Comparison of ENCODE assay signal across 20 cellular contexts in genomic region chr5:159616967-159617366, GRCh38.
DNase-seq lines count a peak whose midpoint lies in the region; ATAC-seq and TF ChIP-seq lines count a peak whose summit lies in the region.
"Had no signal": no experiment of that assay in that cellular context is flagged by ENCODE, and none has a peak within 500 bp of the region (broad histone marks: within the 10 kb centered on the region; RNA-seq: fewer than 3 reads in every experiment).

No MANE protein-coding gene starts in this region.

- H3K4me3 ChIP-seq in HCT116 (replicated peaks in 1 of 2; ENCODE audit: low read depth in 1 of 2, low read length in 2 of 2), result no peak overlapping the region
- H3K4me3 ChIP-seq in skeletal muscle cell (ENCODE audit: low read depth, low read length), result no peak overlapping the region
- H3K4me3 ChIP-seq: esophagus muscularis mucosa had no signal

- H3K36me3 ChIP-seq in HCT116 (ENCODE audit: control insufficient read depth in 1 of 2, insufficient read depth in 2 of 2, low read length in 2 of 2), result no peaks in the 10 kb centered on the region
- H3K36me3 ChIP-seq: esophagus muscularis mucosa had no signal

- CTCF ChIA-PET in HCT116 (lab: Charles Lee), result no interaction called here

- peaks cover 0 to 7% of the 10 kb centered on the region in 2 experiments; a peak in 2 of 4 replicates for H3K4me1 ChIP-seq in HCT116 (ENCODE audit: control insufficient read depth in 1 of 2, insufficient read depth in 2 of 2, low read length in 2 of 2)

- TF ChIP-seq RAD21 in HCT116 (IDR thresholded peaks at IDR 0.05; ENCODE audit: low read depth), result no peak

- no TSS peak for BruUV-seq in HCT116 (replicated peaks; lab: Mats Ljungman, UMichigan)

- H2AFZ ChIP-seq in HCT116 (ENCODE audit: low read depth, low read length, poor library complexity, severe bottlenecking), result no peak overlapping the region

- POLR2A ChIA-PET in HCT116 (lab: Charles Lee), result no interaction called here

- RAD21 ChIA-PET in HCT116 (lab: Charles Lee; ENCODE audit: low non-redundant PET in 1 of 2, low total read pairs in 2 of 2, uncharacterized antibody in 2 of 2, unreplicated experiment in 2 of 2), result no interaction called here

- H3K9me2 ChIP-seq in HCT116 (ENCODE audit: insufficient read depth), result no peaks in the 10 kb centered on the region

- ATAC-seq in HCT116, result no peak
- ATAC-seq in omental fat pad (ENCODE audit: low FRiP score), result no peak
- ATAC-seq: activated naive CD8-positive, alpha-beta T cell treated with anti-CD3 and anti-CD28 coated beads, Interleukin-2, amount 50 U/mL, for 24 hours; left ventricle myocardium superior; natural killer cell; Right ventricle myocardium inferior had no signal

- TF ChIP-seq POLR2A in HCT116 (IDR thresholded peaks at IDR 0.05; ENCODE audit: borderline replicate concordance, extremely low read depth, insufficient read depth, insufficient read length), result no peak

- H3K9ac ChIP-seq in HCT116 (ENCODE audit: low read length), result no peak overlapping the region

- H3K9me3 ChIP-seq in HCT116 (ENCODE audit: control insufficient read depth in 1 of 2, insufficient read depth in 1 of 2, low read depth in 1 of 2, low read length in 2 of 2), result no peaks in the 10 kb centered on the region

- H3K4me2 ChIP-seq in HCT116 (ENCODE audit: low read length), result peak overlapping the region; percentile 8; the same call in 1 of the 2 replicates

- H4K20me1 ChIP-seq in HCT116 (ENCODE audit: insufficient read depth), result no peaks in the 10 kb centered on the region

- H3K27ac ChIP-seq in HCT116 (ENCODE audit: low read depth, low read length), result no peak overlapping the region
- H3K27ac ChIP-seq: esophagus muscularis mucosa had no signal

- TF ChIP-seq CTCF in HCT116 (IDR thresholded peaks at IDR 0.05 in 2 of 3, conservative IDR thresholded peaks at IDR 0.05 in 1 of 3; ENCODE audit: borderline replicate concordance in 1 of 3, insufficient read depth in 1 of 3, low read depth in 2 of 3, low read length in 2 of 3) (no peak), omental fat pad (IDR thresholded peaks at IDR 0.05) (no peak)

- no peaks in the 10 kb centered on the region for H3K79me2 ChIP-seq in HCT116 (ENCODE audit: insufficient read depth, low read length)

- DNase-seq in HCT116 (ENCODE audit: low read depth, low spot score) (no peak), NOMO-1 treated with dmso at 0.1 percent for 144 hours (lab: John Stamatoyannopoulos, UW; ENCODE audit: unreplicated experiment) (peak; percentile 22), dedifferentiated amniotic fluid mesenchymal stem cell (ENCODE audit: extremely low spot score) (peak; percentile 16), skeletal muscle cell (ENCODE audit: low read depth) (peak; percentile 17), omental fat pad (ENCODE audit: low spot score) (no peak), DMS 273 treated with DMSO at 0.1 percent for 48 hours (lab: John Stamatoyannopoulos, UW) (no peak)
- DNase-seq in stimulated activated naive CD4-positive, alpha-beta T cell (lab: John Stamatoyannopoulos, UW), result no peak
- DNase-seq: activated CD4-positive, alpha-beta T cell treated with anti-CD3 and anti-CD28 coated beads, Interleukin-2, amount 10 ng/mL, durations not matched to agents 24 days and 14 days; activated naive CD8-positive, alpha-beta T cell treated with anti-CD3 and anti-CD28 coated beads, Interleukin-2, amount 50 U/mL, for 24 hours; activated T-cell treated with anti-CD3 and anti-CD28 coated beads, Interleukin-2, amount 50 U/mL, for 24 hours; CD4-positive, alpha-beta T cell; cortex of kidney; left ventricle myocardium superior; natural killer cell; NCI-H1417 treated with DMSO at 0.1 percent for 48 hours; NCI-H526 treated with DMSO at 0.1 percent for 48 hours; stimulated activated CD4-positive, alpha-beta T cell treated with anti-CD3 and anti-CD28 coated beads, Interleukin-4, amount 100 ng/mL, for 1 hour; T-helper 9 cell had no signal

- intact Hi-C loops in HCT116 (cut with micrococcal nuclease), result no loop called here

- no peaks in the 10 kb centered on the region for H3K27me3 ChIP-seq in HCT116 (ENCODE audit: insufficient read depth, low read length)
- H3K27me3 ChIP-seq: esophagus muscularis mucosa had no signal

TF ChIP-seq in HCT116, 20 proteins besides CTCF, POLR2A, EP300 and RAD21:
- TF ChIP-seq EZH2 (IDR thresholded peaks at IDR 0.05), result no peak
- TF ChIP-seq JUND (IDR thresholded peaks at IDR 0.05), result peak; percentile 36; the same call in 1 of the 2 replicates
- peak; percentile 43; the same call in 1 of the 2 replicates for TF ChIP-seq CEBPB (IDR thresholded peaks at IDR 0.05; ENCODE audit: low read depth)
- 0 out of 2 replicates have a peak, but pooled peaks have one; percentile 11 for TF ChIP-seq SP1 (IDR thresholded peaks at IDR 0.05; ENCODE audit: low read depth)
- TF ChIP-seq YY1 (IDR thresholded peaks at IDR 0.05; ENCODE audit: extremely low read depth, insufficient replicate concordance, low read depth, low read length), result no peak
- no peak for TF ChIP-seq EZH2phosphoT487 (IDR thresholded peaks at IDR 0.05; ENCODE audit: borderline replicate concordance)
- no peak for TF ChIP-seq SRF (IDR thresholded peaks at IDR 0.05; ENCODE audit: low read depth)
- TF ChIP-seq MAX (IDR thresholded peaks at IDR 0.05), result 0 out of 2 replicates have a peak, but pooled peaks have one; percentile 27
- no peak for TF ChIP-seq CBX3 (IDR thresholded peaks at IDR 0.05; ENCODE audit: low read depth)
- no peak for TF ChIP-seq ZBTB33 (IDR thresholded peaks at IDR 0.05; ENCODE audit: extremely low read depth, insufficient replicate concordance, low read length)
- no peak for TF ChIP-seq EGR1 (IDR thresholded peaks at IDR 0.05; ENCODE audit: low read depth)
- TF ChIP-seq REST (IDR thresholded peaks at IDR 0.05; ENCODE audit: low read depth), result no peak
- TF ChIP-seq SIN3A (IDR thresholded peaks at IDR 0.05; ENCODE audit: low read depth), result no peak
- no peak for TF ChIP-seq TCF7L2 (IDR thresholded peaks at IDR 0.05; ENCODE audit: borderline replicate concordance, extremely low read depth, insufficient read depth, insufficient read length)
- TF ChIP-seq ELF1 (IDR thresholded peaks at IDR 0.05; ENCODE audit: borderline replicate concordance, low read depth), result no peak
- no peak for TF ChIP-seq ZNF274 (IDR thresholded peaks at IDR 0.05; ENCODE audit: low read depth, low read length)
- TF ChIP-seq ZFX (IDR thresholded peaks at IDR 0.05), result no peak
- TF ChIP-seq FOSL1 (IDR thresholded peaks at IDR 0.05; ENCODE audit: low read depth), result peak; percentile 70
- TF ChIP-seq, protein P1, sequence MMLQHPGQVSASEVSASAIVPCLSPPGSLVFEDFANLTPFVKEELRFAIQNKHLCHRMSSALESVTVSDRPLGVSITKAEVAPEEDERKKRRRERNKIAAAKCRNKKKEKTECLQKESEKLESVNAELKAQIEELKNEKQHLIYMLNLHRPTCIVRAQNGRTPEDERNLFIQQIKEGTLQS (IDR thresholded peaks at IDR 0.05), result no peak
- no peak for TF ChIP-seq POLR2AphosphoS5 (IDR thresholded peaks at IDR 0.05; ENCODE audit: low read depth, low read length)
TF ChIP-seq in HCT116: peak in this region for 5.

Comparison
In these comparisons a context has a peak if more than half of its experiments do, and no peak if none do; other contexts are left out.
1. DNase-seq: peak in NOMO-1 treated with dmso at 0.1 percent for 144 hours (single experiment), dedifferentiated amniotic fluid mesenchymal stem cell (single experiment) and skeletal muscle cell (single experiment); none in HCT116 (single experiment), stimulated activated naive CD4-positive, alpha-beta T cell (0 of 6), omental fat pad (single experiment) and DMS 273 treated with DMSO at 0.1 percent for 48 hours (single experiment).